Comparison of ENCODE assay signal across 1 cellular context in the genomic region with DNA sequence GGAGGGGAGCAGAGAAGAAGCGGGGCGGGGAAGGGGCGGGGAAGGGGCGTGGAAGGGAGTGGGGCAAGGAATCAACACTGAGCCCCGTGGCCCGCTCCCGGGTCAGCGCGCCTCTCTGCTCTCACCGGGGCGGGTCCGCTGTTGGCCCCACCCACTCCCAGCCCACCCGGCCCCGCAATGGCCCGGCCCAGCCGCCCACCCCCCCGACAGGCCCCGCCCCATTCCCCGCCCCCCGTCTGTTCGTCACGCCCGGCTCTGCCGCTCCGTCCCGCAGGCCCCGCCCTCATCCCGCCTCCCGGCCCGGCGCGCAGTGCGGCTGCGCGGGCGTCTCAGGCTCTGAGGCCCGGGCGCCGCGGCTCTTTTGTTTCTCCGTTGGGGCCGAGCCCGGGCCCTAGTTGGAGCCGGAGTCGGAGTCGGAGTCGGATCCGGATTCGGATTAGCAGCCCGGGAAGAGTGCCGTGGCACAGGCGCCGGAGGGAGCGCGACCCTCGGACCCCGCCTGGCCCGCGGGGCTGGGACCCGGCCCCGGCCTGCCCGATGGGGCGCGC.
A peak's percentile ranks its signal among the peaks of the same experiment; 100 is the strongest.
TF ChIP-seq lines count a peak whose summit lies in the region.

Gene ULK1 (plus strand): TSS at position 310 of the 548 bp plus-strand sequence. CDS start 380 bp downstream, outside the sequence.

TF ChIP-seq in K562, 482 proteins besides CTCF, POLR2A, EP300 and RAD21 (continued from another document and continues in another):
- TF ChIP-seq THAP12 (CRISPR knock-in tag; IDR thresholded peaks at IDR 0.05): peak; percentile 50; the same call in 1 of the 2 replicates
- TF ChIP-seq ZNF282 (CRISPR knock-in tag; IDR thresholded peaks at IDR 0.05): no peak
- TF ChIP-seq TEAD4 (IDR thresholded peaks at IDR 0.05; ENCODE audit: low read length): no peak
- TF ChIP-seq TEAD4 (CRISPR knock-in tag; IDR thresholded peaks at IDR 0.05; ENCODE audit: borderline replicate concordance): no peak
- peak; percentile 44; the same call in 1 of the 2 replicates for TF ChIP-seq RB1 (IDR thresholded peaks at IDR 0.05; ENCODE audit: low read depth)
- TF ChIP-seq ZNF778 (CRISPR knock-in tag; IDR thresholded peaks at IDR 0.05): no peak
- no peak for TF ChIP-seq ZNF133 (CRISPR knock-in tag; IDR thresholded peaks at IDR 0.05)
- TF ChIP-seq, protein P1, sequence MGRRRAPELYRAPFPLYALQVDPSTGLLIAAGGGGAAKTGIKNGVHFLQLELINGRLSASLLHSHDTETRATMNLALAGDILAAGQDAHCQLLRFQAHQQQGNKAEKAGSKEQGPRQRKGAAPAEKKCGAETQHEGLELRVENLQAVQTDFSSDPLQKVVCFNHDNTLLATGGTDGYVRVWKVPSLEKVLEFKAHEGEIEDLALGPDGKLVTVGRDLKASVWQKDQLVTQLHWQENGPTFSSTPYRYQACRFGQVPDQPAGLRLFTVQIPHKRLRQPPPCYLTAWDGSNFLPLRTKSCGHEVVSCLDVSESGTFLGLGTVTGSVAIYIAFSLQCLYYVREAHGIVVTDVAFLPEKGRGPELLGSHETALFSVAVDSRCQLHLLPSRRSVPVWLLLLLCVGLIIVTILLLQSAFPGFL (CRISPR knock-in tag; IDR thresholded peaks at IDR 0.05): no peak
- no peak for TF ChIP-seq ZNF655 (CRISPR knock-in tag; IDR thresholded peaks at IDR 0.05)
- TF ChIP-seq LCOR (CRISPR knock-in tag; IDR thresholded peaks at IDR 0.05): no peak
- TF ChIP-seq, protein P2, sequence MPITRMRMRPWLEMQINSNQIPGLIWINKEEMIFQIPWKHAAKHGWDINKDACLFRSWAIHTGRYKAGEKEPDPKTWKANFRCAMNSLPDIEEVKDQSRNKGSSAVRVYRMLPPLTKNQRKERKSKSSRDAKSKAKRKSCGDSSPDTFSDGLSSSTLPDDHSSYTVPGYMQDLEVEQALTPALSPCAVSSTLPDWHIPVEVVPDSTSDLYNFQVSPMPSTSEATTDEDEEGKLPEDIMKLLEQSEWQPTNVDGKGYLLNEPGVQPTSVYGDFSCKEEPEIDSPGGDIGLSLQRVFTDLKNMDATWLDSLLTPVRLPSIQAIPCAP (CRISPR knock-in tag; IDR thresholded peaks at IDR 0.05; ENCODE audit: borderline replicate concordance): no peak
- TF ChIP-seq PML (IDR thresholded peaks at IDR 0.05; ENCODE audit: low read length): peak; percentile 42; the same call in 1 of the 2 replicates
- TF ChIP-seq CREM (IDR thresholded peaks at IDR 0.05; ENCODE audit: low read depth): 0 out of 2 replicates have a peak, but pooled peaks have one; percentile 13
- no peak for TF ChIP-seq SP2 (IDR thresholded peaks at IDR 0.05; ENCODE audit: extremely low read depth, low read depth, low read length, poor library complexity, severe bottlenecking)
- TF ChIP-seq BRCA1 (IDR thresholded peaks at IDR 0.05): no peak
- no peak for TF ChIP-seq BRCA1 (CRISPR knock-in tag; IDR thresholded peaks at IDR 0.05)
- TF ChIP-seq RBFOX2 (IDR thresholded peaks at IDR 0.05; ENCODE audit: low read depth, low read length): peak; percentile 84
- TF ChIP-seq, protein P3, sequence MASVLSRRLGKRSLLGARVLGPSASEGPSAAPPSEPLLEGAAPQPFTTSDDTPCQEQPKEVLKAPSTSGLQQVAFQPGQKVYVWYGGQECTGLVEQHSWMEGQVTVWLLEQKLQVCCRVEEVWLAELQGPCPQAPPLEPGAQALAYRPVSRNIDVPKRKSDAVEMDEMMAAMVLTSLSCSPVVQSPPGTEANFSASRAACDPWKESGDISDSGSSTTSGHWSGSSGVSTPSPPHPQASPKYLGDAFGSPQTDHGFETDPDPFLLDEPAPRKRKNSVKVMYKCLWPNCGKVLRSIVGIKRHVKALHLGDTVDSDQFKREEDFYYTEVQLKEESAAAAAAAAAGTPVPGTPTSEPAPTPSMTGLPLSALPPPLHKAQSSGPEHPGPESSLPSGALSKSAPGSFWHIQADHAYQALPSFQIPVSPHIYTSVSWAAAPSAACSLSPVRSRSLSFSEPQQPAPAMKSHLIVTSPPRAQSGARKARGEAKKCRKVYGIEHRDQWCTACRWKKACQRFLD (CRISPR knock-in tag; IDR thresholded peaks at IDR 0.05): no peak
- no peak for TF ChIP-seq L3MBTL2 (IDR thresholded peaks at IDR 0.05)
- TF ChIP-seq RBM15 (IDR thresholded peaks at IDR 0.05; ENCODE audit: insufficient read depth, low read length): no peak
- no peak for TF ChIP-seq ZNF436 (CRISPR knock-in tag; IDR thresholded peaks at IDR 0.05)
- no peak for TF ChIP-seq NFYB (IDR thresholded peaks at IDR 0.05; ENCODE audit: extremely low read depth, insufficient read length)
- TF ChIP-seq POLR2G (IDR thresholded peaks at IDR 0.05; ENCODE audit: low read depth, low read length): peak; percentile 91
- TF ChIP-seq POLR2B (IDR thresholded peaks at IDR 0.05; ENCODE audit: low read depth, partially characterized antibody): peak; percentile 38
- no peak for TF ChIP-seq HDGF (IDR thresholded peaks at IDR 0.05)
- no peak for TF ChIP-seq PKNOX1 (IDR thresholded peaks at IDR 0.05)
- peak; percentile 54 for TF ChIP-seq CCNT2 (IDR thresholded peaks at IDR 0.05; ENCODE audit: borderline replicate concordance, extremely low read depth, insufficient read length, low read depth, low read length)
- peak in 1 of 2 experiments; percentile 30 for TF ChIP-seq E2F6 (IDR thresholded peaks at IDR 0.05; ENCODE audit: borderline replicate concordance in 1 of 2, extremely low read depth in 1 of 2, insufficient read depth in 1 of 2, insufficient read length in 1 of 2, low read depth in 1 of 2, low read length in 1 of 2, poor library complexity in 1 of 2, severe bottlenecking in 1 of 2)
- no peak for TF ChIP-seq PRPF4 (IDR thresholded peaks at IDR 0.05; ENCODE audit: insufficient read depth, low read depth, low read length, poor library complexity, severe bottlenecking)
- TF ChIP-seq, protein P4, sequence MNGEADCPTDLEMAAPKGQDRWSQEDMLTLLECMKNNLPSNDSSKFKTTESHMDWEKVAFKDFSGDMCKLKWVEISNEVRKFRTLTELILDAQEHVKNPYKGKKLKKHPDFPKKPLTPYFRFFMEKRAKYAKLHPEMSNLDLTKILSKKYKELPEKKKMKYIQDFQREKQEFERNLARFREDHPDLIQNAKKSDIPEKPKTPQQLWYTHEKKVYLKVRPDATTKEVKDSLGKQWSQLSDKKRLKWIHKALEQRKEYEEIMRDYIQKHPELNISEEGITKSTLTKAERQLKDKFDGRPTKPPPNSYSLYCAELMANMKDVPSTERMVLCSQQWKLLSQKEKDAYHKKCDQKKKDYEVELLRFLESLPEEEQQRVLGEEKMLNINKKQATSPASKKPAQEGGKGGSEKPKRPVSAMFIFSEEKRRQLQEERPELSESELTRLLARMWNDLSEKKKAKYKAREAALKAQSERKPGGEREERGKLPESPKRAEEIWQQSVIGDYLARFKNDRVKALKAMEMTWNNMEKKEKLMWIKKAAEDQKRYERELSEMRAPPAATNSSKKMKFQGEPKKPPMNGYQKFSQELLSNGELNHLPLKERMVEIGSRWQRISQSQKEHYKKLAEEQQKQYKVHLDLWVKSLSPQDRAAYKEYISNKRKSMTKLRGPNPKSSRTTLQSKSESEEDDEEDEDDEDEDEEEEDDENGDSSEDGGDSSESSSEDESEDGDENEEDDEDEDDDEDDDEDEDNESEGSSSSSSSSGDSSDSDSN (IDR thresholded peaks at IDR 0.05; ENCODE audit: borderline replicate concordance in 1 of 2, low read depth in 2 of 2, low read length in 2 of 2): peak; percentile 61 to 79; a peak in 1 of 4 replicates
- TF ChIP-seq ZNF644 (tag; IDR thresholded peaks at IDR 0.05; ENCODE audit: low read depth): no peak
- no peak for TF ChIP-seq KDM4B (IDR thresholded peaks at IDR 0.05; ENCODE audit: borderline replicate concordance in 2 of 2, low read depth in 1 of 2)
- TF ChIP-seq ZFP30 (CRISPR knock-in tag; IDR thresholded peaks at IDR 0.05; ENCODE audit: borderline replicate concordance): no peak
- TF ChIP-seq MBD2 (IDR thresholded peaks at IDR 0.05; ENCODE audit: borderline replicate concordance, low read depth): peak; percentile 45; the same call in 1 of the 2 replicates
- TF ChIP-seq MBD1 (CRISPR knock-in tag; IDR thresholded peaks at IDR 0.05): no peak
- TF ChIP-seq SNIP1 (IDR thresholded peaks at IDR 0.05; ENCODE audit: low read depth): no peak
- TF ChIP-seq FOS (IDR thresholded peaks at IDR 0.05; ENCODE audit: extremely low read depth, insufficient read length): no peak
- TF ChIP-seq KDM5B (IDR thresholded peaks at IDR 0.05; ENCODE audit: insufficient replicate concordance, low read depth, low read length): peak; percentile 84
- no peak for TF ChIP-seq ERF (CRISPR knock-in tag; IDR thresholded peaks at IDR 0.05)
- TF ChIP-seq FIP1L1 (IDR thresholded peaks at IDR 0.05; ENCODE audit: low read depth, low read length, poor library complexity, severe bottlenecking): no peak
- no peak for TF ChIP-seq YY1 (IDR thresholded peaks at IDR 0.05; ENCODE audit: borderline replicate concordance in 1 of 3, control insufficient read depth in 1 of 3, extremely low read depth in 1 of 3, insufficient read depth in 3 of 3, insufficient read length in 1 of 3, insufficient replicate concordance in 2 of 3, low read depth in 1 of 3, low read length in 2 of 3)
- peak in 1 of 2 experiments; percentile 50; a peak in 2 of 4 replicates for TF ChIP-seq MAZ (CRISPR knock-in tag; conservative IDR thresholded peaks at IDR 0.05 in 1 of 2, IDR thresholded peaks at IDR 0.05 in 1 of 2)
- no peak for TF ChIP-seq ZNF316 (IDR thresholded peaks at IDR 0.05)
- no peak for TF ChIP-seq POLR3G (IDR thresholded peaks at IDR 0.05; ENCODE audit: extremely low read depth, insufficient read length, insufficient replicate concordance)
- no peak for TF ChIP-seq MCM2 (IDR thresholded peaks at IDR 0.05; ENCODE audit: low read depth)
- TF ChIP-seq NR1H2 (CRISPR knock-in tag; IDR thresholded peaks at IDR 0.05): no peak
- no peak for TF ChIP-seq ASH1L (IDR thresholded peaks at IDR 0.05; ENCODE audit: borderline replicate concordance, low read depth, partially characterized antibody)
- TF ChIP-seq, protein P5, sequence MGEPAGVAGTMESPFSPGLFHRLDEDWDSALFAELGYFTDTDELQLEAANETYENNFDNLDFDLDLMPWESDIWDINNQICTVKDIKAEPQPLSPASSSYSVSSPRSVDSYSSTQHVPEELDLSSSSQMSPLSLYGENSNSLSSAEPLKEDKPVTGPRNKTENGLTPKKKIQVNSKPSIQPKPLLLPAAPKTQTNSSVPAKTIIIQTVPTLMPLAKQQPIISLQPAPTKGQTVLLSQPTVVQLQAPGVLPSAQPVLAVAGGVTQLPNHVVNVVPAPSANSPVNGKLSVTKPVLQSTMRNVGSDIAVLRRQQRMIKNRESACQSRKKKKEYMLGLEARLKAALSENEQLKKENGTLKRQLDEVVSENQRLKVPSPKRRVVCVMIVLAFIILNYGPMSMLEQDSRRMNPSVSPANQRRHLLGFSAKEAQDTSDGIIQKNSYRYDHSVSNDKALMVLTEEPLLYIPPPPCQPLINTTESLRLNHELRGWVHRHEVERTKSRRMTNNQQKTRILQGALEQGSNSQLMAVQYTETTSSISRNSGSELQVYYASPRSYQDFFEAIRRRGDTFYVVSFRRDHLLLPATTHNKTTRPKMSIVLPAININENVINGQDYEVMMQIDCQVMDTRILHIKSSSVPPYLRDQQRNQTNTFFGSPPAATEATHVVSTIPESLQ (CRISPR knock-in tag; IDR thresholded peaks at IDR 0.05): no peak
